ENCODE assay signal across 8 cellular contexts in the genomic region with DNA sequence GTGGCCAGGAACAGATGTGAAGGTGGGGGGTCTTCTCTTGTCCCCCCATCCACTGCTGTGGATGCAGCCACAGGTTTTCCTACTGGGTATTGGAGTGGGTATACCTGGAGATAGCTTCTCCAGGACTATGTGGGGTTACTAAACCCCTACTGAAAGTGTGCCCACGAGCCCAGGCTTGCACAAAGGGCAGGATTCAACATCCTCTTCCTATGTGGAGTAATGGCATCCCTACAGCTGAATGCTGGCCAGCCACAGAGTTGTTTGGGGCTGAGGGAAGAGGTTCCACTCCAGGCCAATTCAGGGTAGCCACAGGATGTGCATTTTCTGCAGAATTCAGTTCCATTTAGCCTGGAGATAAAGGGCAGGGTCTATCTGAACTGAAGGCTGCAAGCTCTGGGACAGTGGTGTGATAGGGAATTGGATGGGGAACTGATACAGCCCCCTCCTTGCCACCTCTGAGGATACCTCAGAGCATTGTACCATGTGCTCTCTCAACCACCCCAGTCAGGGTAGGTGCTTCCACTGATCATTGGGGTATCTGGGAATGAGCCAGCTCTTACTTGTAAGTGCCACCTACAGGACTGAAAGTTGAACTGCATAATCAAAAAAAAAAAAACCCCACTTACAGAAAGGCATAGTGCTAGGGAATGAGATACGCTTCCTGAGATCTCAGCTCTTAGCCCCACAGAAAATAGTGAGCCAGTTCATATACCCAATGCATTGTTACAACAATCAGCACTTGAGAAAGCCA.
A peak's percentile ranks its signal among the peaks of the same experiment; 100 is the strongest.
DNase-seq lines count a peak whose midpoint lies in the region; ATAC-seq and TF ChIP-seq lines count a peak whose summit lies in the region.

No MANE protein-coding gene starts in this region.

- H3K4me3 Mint-ChIP-seq in neural crest cell = no peak overlapping the region

- H3K9me3 ChIP-seq in adipocyte (ENCODE audit: control insufficient read depth, low read length) = no peaks in the 10 kb centered on the region

- peak; percentile 41 for ATAC-seq in HG03439 (IDR thresholded peaks at IDR 0.05; ENCODE audit: unreplicated experiment)

- H3K4me1 ChIP-seq in adipocyte (ENCODE audit: control insufficient read depth, insufficient read depth, low read length) = peaks cover 15% of the 10 kb centered on the region

- H3K36me3 Mint-ChIP-seq in neural crest cell (ENCODE audit: low read depth) = peaks cover 2% of the 10 kb centered on the region

- H3K27me3 Mint-ChIP-seq in neural crest cell (ENCODE audit: low read depth) = no peaks in the 10 kb centered on the region

- DNase-seq in DMS 273 (lab: John Stamatoyannopoulos, UW; ENCODE audit: unreplicated experiment) (peak; percentile 3), DMS 273 treated with DMSO at 0.1 percent for 48 hours (lab: John Stamatoyannopoulos, UW) (no peak), adipocyte (ENCODE audit: low read depth) (peak; percentile 33), neural crest cell (ENCODE audit: low read depth, low spot score) (no peak), NCI-H446 treated with DMSO at 0.1 percent for 48 hours (lab: John Stamatoyannopoulos, UW) (no peak), superior temporal gyrus (ENCODE audit: extremely low spot score) (no peak), NCI-H345 treated with DMSO at 0.1 percent for 48 hours (lab: John Stamatoyannopoulos, UW; ENCODE audit: unreplicated experiment) (no peak)

- H3K4me1 Mint-ChIP-seq in neural crest cell = no peaks in the 10 kb centered on the region

- TF ChIP-seq CTCF in neural crest cell (conservative IDR thresholded peaks at IDR 0.05) = peak; percentile 50

- no peak overlapping the region for H3K9ac ChIP-seq in adipocyte (ENCODE audit: low read length)

- H3K4me3 ChIP-seq in adipocyte (ENCODE audit: low read length) = no peak overlapping the region

- no peak overlapping the region for H3K27ac Mint-ChIP-seq in neural crest cell (ENCODE audit: unreplicated experiment)

- no peaks in the 10 kb centered on the region for H3K36me3 ChIP-seq in adipocyte (ENCODE audit: control insufficient read depth, insufficient read depth, low read length, severe bottlenecking)

- H3K27me3 ChIP-seq in adipocyte (replicated peaks; ENCODE audit: control insufficient read depth, insufficient read depth, low read length) = no peaks in the 10 kb centered on the region

- H3K9me3 Mint-ChIP-seq in neural crest cell = no peaks in the 10 kb centered on the region

Comparison
In these comparisons a context has a peak if more than half of its experiments do, and no peak if none do; other contexts are left out.
1. DNase-seq: peak in DMS 273 (single experiment) and adipocyte (single experiment); none in DMS 273 treated with DMSO at 0.1 percent for 48 hours (single experiment), neural crest cell (single experiment), NCI-H446 treated with DMSO at 0.1 percent for 48 hours (single experiment), superior temporal gyrus (single experiment) and NCI-H345 treated with DMSO at 0.1 percent for 48 hours (single experiment).